In the genomic region with DNA sequence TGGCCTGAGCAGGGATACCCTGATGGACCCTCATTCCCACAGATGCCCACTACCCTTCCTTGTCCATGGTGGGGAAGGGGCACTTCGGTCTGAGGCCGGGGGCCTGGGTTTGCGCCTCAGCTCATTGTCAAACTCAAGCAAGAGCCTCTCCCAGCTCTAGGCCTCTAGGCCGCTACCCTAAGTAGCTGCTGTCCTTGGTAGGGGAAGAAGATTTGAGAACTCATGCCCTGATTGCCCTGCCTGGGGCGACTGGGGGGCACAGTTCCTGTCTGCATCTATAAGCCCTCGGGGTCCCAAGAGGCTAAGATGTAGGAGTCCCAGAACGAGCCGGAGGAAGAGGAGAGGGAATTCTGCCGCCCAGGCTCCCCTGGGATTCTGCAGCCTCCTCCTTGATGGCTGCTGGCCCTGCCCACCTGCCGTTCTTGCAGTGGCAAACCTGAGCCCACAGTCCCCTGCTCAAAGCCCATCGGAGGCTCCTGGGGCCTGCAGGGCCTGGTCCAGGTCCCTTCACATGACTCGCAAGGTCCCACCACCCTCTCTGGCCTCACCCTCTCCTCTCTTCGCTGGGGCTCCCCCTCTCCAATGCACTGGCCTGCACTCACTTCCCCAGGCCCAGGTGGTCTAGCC, we compare ENCODE assay signal across 1 cellular context.
TF ChIP-seq lines count a peak whose summit lies in the region.

No MANE protein-coding gene starts in this region.

TF ChIP-seq in HEK293, 187 proteins besides CTCF, POLR2A, EP300 and RAD21 (continued from another document):
- TF ChIP-seq, protein P1, sequence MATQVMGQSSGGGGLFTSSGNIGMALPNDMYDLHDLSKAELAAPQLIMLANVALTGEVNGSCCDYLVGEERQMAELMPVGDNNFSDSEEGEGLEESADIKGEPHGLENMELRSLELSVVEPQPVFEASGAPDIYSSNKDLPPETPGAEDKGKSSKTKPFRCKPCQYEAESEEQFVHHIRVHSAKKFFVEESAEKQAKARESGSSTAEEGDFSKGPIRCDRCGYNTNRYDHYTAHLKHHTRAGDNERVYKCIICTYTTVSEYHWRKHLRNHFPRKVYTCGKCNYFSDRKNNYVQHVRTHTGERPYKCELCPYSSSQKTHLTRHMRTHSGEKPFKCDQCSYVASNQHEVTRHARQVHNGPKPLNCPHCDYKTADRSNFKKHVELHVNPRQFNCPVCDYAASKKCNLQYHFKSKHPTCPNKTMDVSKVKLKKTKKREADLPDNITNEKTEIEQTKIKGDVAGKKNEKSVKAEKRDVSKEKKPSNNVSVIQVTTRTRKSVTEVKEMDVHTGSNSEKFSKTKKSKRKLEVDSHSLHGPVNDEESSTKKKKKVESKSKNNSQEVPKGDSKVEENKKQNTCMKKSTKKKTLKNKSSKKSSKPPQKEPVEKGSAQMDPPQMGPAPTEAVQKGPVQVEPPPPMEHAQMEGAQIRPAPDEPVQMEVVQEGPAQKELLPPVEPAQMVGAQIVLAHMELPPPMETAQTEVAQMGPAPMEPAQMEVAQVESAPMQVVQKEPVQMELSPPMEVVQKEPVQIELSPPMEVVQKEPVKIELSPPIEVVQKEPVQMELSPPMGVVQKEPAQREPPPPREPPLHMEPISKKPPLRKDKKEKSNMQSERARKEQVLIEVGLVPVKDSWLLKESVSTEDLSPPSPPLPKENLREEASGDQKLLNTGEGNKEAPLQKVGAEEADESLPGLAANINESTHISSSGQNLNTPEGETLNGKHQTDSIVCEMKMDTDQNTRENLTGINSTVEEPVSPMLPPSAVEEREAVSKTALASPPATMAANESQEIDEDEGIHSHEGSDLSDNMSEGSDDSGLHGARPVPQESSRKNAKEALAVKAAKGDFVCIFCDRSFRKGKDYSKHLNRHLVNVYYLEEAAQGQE (tag by site-specific recombination; IDR thresholded peaks at IDR 0.05), result peak; percentile 77
